ENCODE assay signal across 12 cellular contexts in genomic region chr2:122236152-122236892, GRCh38.
A peak's percentile ranks its signal among the peaks of the same experiment; 100 is the strongest.
DNase-seq lines count a peak whose midpoint lies in the region; ATAC-seq, FAIRE-seq and TF ChIP-seq lines count a peak whose summit lies in the region.
"Had no signal": no experiment of that assay in that cellular context is flagged by ENCODE, and none has a peak within 500 bp of the region (broad histone marks: within the 10 kb centered on the region; RNA-seq: fewer than 3 reads in every experiment).

No MANE protein-coding gene starts in this region.

- FAIRE-seq in GM19239 (lab: Jason Lieb, UNC), result no peak

- H3K4me3 Mint-ChIP-seq in immature natural killer cell, result no peak overlapping the region
- H3K4me3 Mint-ChIP-seq: naive thymus-derived CD4-positive, alpha-beta T cell had no signal

- H3K9me3 Mint-ChIP-seq in immature natural killer cell, result peaks cover 0 to 1% (median 0%) of the 10 kb centered on the region in 6 donors

- CTCF ChIA-PET in RWPE1 (lab: Yijun Ruan, JAX), result no interaction called here

- TF ChIP-seq CTCF in RWPE1 (conservative IDR thresholded peaks at IDR 0.05; ENCODE audit: low read depth), result no peak

- H3K27me3 Mint-ChIP-seq in immature natural killer cell (ENCODE audit: low read depth in 3 of 3), result peaks cover 0 to 3% (median 2%) of the 10 kb centered on the region in 3 donors

- no peaks in the 10 kb centered on the region for H3K4me1 Mint-ChIP-seq in immature natural killer cell
- H3K4me1 Mint-ChIP-seq: naive thymus-derived CD4-positive, alpha-beta T cell had no signal

- H3K36me3 Mint-ChIP-seq in immature natural killer cell, result no peaks in the 10 kb centered on the region
- H3K36me3 Mint-ChIP-seq: naive thymus-derived CD4-positive, alpha-beta T cell had no signal

- DNase-seq in HK-2 (ENCODE audit: unreplicated experiment) (peak; percentile 64), RWPE1 (ENCODE audit: low spot score) (peak; percentile 92), fibroblast of the conjunctiva (ENCODE audit: low read depth) (peak; percentile 54), ureter (ENCODE audit: low spot score) (peak; percentile 50), immature natural killer cell (no peak), GM19239 (ENCODE audit: insufficient read length, low spot score) (no peak)
- DNase-seq: caudate nucleus; naive thymus-derived CD4-positive, alpha-beta T cell; NCI-H2029; stimulated activated CD4-positive, alpha-beta T cell treated with anti-CD3 and anti-CD28 coated beads, Interleukin-2, amount 100 ng/mL, for 24 hours had no signal

- POLR2A ChIA-PET in RWPE1 (lab: Yijun Ruan, JAX; ENCODE audit: low non-redundant PET), result no interaction called here

- H3K27ac Mint-ChIP-seq in immature natural killer cell, result no peak overlapping the region
- H3K27ac Mint-ChIP-seq: naive thymus-derived CD4-positive, alpha-beta T cell had no signal

- no peak for ATAC-seq in GM18511 (IDR thresholded peaks at IDR 0.05; ENCODE audit: unreplicated experiment)
- ATAC-seq: naive thymus-derived CD4-positive, alpha-beta T cell had no signal

- peak overlapping the region; percentile 67 for H3K27ac ChIP-seq in RWPE1
- H3K27ac ChIP-seq: suprapubic skin had no signal

Comparison
In these comparisons a context has a peak if more than half of its experiments do, and no peak if none do; other contexts are left out.
1. DNase-seq: peak in HK-2 (single experiment), RWPE1 (single experiment), fibroblast of the conjunctiva (single experiment) and ureter (single experiment); none in immature natural killer cell (0 of 3) and GM19239 (single experiment).